In genomic region chr1:32291708-32292508, GRCh38 we compare ENCODE assay signal across 1 cellular context.
TF ChIP-seq lines count a peak whose summit lies in the region.

HDAC1 (plus strand) TSS chr1:32292083; CDS start chr1:32292170, 87 bp downstream.

TF ChIP-seq in HCT116, 20 proteins besides CTCF, POLR2A, EP300 and RAD21 (continued from another document):
- no peak for TF ChIP-seq REST (IDR thresholded peaks at IDR 0.05; ENCODE audit: low read depth)
- no peak for TF ChIP-seq FOSL1 (IDR thresholded peaks at IDR 0.05; ENCODE audit: low read depth)
